8 cellular contexts compared by ENCODE assay signal in genomic region chr9:20684035-20684864, GRCh38. TPM values are rescaled to one million over a fixed set of nuclear protein-coding genes. Genes with fewer than 3 reads are reported as not detected.
A peak's percentile ranks its signal among the peaks of the same experiment; 100 is the strongest.
DNase-seq lines count a peak whose midpoint lies in the region; ATAC-seq, FAIRE-seq and TF ChIP-seq lines count a peak whose summit lies in the region.

Gene FOCAD, plus strand, starts transcription at chr9:20684259. Its CDS starts 31,095 bp downstream, at chr9:20715354.

- H3K36me3 ChIP-seq in psoas muscle (ENCODE audit: insufficient read depth in 1 of 2, low read depth in 1 of 2), result no peaks in the 10 kb centered on the region

- H3K27me3 ChIP-seq in psoas muscle (ENCODE audit: insufficient read depth in 3 of 3, low read length in 2 of 3), result no peaks in the 10 kb centered on the region

- H3K4me1 ChIP-seq in psoas muscle, result peaks cover 13% of the 10 kb centered on the region

- no peak for TF ChIP-seq CTCF in GM12865 (IDR thresholded peaks at IDR 0.05; ENCODE audit: insufficient read depth, low read depth, low read length, missing control alignments)
- no peak for TF ChIP-seq CTCF in psoas muscle (IDR thresholded peaks at IDR 0.05)

- DNase-seq in GM12865 (ENCODE audit: low read depth), result peak; percentile 97
- DNase-seq in NCI-H128 (lab: John Stamatoyannopoulos, UW; ENCODE audit: unreplicated experiment), result peak; percentile 94
- peak; percentile 91 for DNase-seq in T follicular helper cell (ENCODE audit: low read depth)
- peak; percentile 35 to 98 (median 92) for DNase-seq in amygdala (lab: John Stamatoyannopoulos, UW)
- DNase-seq in left ventricle myocardium superior, result peak; percentile 98
- DNase-seq in psoas muscle, result peak; percentile 97 to 98
- peak; percentile 92 for DNase-seq in urothelium cell line (ENCODE audit: low spot score)

- peak within 1 kb of the TSS; percentile 96 for H3K27ac ChIP-seq in psoas muscle

- intact Hi-C loops in left ventricle myocardium superior (cut with micrococcal nuclease), result no loop called here
- intact Hi-C loops in psoas muscle (cut with DNase I), result loop anchor here (2.0 kb wide), 2 partner anchors 61 to 63 kb away; partner anchors contain the start of gene MLLT3 (in 1 of the 2)

- H3K9me3 ChIP-seq in psoas muscle, result no peaks in the 10 kb centered on the region

- H3K4me3 ChIP-seq in GM12865 (ENCODE audit: low read depth, low read length) (peak within 1 kb of the TSS; percentile 87), psoas muscle (peak within 1 kb of the TSS; percentile 89)

- WGBS in psoas muscle, 3 donors, result 0% methylated on average over 62 to 77 of the region's 77 CpGs

- no peak for FAIRE-seq in urothelium cell line (lab: Jason Lieb, UNC)

- ATAC-seq in HG02678 (IDR thresholded peaks at IDR 0.05; ENCODE audit: unreplicated experiment), result peak; percentile 98
- peak; percentile 99 for ATAC-seq in left ventricle myocardium superior
- peak; percentile 96 to 99 (median 98) for ATAC-seq in psoas muscle

RNA-seq across cellular contexts. Expression of gene FOCAD, which starts in this region (rescaled TPM):
- total RNA-seq in left ventricle myocardium superior (29.0 TPM), psoas muscle (10 to 100 TPM; 12.1 to 24.8 (median 16.6) TPM)
- polyA plus RNA-seq in psoas muscle, result 1 to 10 TPM; 5.8 to 7.0 (median 6.3) TPM

Comparison
In these comparisons a context has a peak if more than half of its experiments do, and no peak if none do; other contexts are left out.
1. Peak in every context shown above with its lines: DNase-seq, ATAC-seq, H3K4me3 ChIP-seq and H3K27ac ChIP-seq.